In the genomic region with DNA sequence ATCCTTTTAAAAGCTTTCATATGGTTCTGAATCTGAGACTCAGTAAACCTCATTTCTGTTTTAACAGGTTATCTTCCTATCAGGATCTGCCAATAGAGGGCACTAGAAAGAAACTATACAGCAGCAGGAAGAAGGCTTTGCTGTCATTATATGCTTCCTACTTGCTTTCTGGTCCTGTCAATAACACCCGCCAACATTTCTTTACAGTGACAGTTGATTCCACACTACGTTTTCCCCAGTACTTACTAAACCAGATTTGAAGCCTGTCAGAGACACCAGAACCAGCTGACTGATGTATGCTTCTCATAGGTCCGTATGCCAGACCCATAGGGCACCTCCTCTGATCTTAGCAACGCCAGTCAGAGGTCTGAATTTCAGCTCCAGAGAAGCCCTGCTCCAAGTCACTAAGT, we compare ENCODE assay signal across 7 cellular contexts.
A peak's percentile ranks its signal among the peaks of the same experiment; 100 is the strongest.
DNase-seq lines count a peak whose midpoint lies in the region; FAIRE-seq and TF ChIP-seq lines count a peak whose summit lies in the region.

No MANE protein-coding gene starts in this region.

- DNase-seq in HEK293T (ENCODE audit: extremely low spot score), result peak; percentile 31
- peak; percentile 42 for DNase-seq in SHP77 treated with DMSO at 0.1 percent for 48 hours (lab: John Stamatoyannopoulos, UW)
- peak; percentile 46 to 64 for DNase-seq in fibroblast of lung (ENCODE audit: low read depth in 2 of 2)
- DNase-seq in neural crest cell (ENCODE audit: low read depth, low spot score), result peak; percentile 1
- DNase-seq in HTR-8/SVneo (ENCODE audit: insufficient read length, low spot score), result no peak

- peak; percentile 45; the same call in 1 of the 2 replicates for TF ChIP-seq CTCF in GM12874 (IDR thresholded peaks at IDR 0.05; ENCODE audit: insufficient read depth, low read depth, low read length)
- peak; percentile 80 for TF ChIP-seq CTCF in Loucy (conservative IDR thresholded peaks at IDR 0.05; ENCODE audit: low read length)
- peak; percentile 63 to 76 for TF ChIP-seq CTCF in fibroblast of lung (conservative IDR thresholded peaks at IDR 0.05 in 1 of 2, IDR thresholded peaks at IDR 0.05 in 1 of 2; ENCODE audit: low read depth in 1 of 2, low read length in 2 of 2)
- peak; percentile 78 for TF ChIP-seq CTCF in neural crest cell (conservative IDR thresholded peaks at IDR 0.05)

- peak overlapping the region; percentile 46 for H3K4me2 ChIP-seq in Loucy (ENCODE audit: low read depth, low read length, poor library complexity, severe bottlenecking)
- H3K4me2 ChIP-seq in fibroblast of lung (ENCODE audit: extremely low read depth, insufficient read depth, low read length), result peak overlapping the region; percentile 20

- no peak for FAIRE-seq in HTR-8/SVneo (lab: Jason Lieb, UNC)

- no peaks in the 10 kb centered on the region for H3K9me3 ChIP-seq in Loucy (ENCODE audit: insufficient read depth, low read depth, low read length)
- no peaks in the 10 kb centered on the region for H3K9me3 ChIP-seq in fibroblast of lung (ENCODE audit: control insufficient read depth, insufficient read depth, low read depth, low read length)

- H3K36me3 Mint-ChIP-seq in neural crest cell (ENCODE audit: low read depth), result no peaks in the 10 kb centered on the region

- no peaks in the 10 kb centered on the region for H3K9me2 ChIP-seq in Loucy (replicated peaks; ENCODE audit: low read depth, low read length)

- H3K27me3 Mint-ChIP-seq in neural crest cell (ENCODE audit: low read depth), result peaks cover 3% of the 10 kb centered on the region

- H3K27ac ChIP-seq in fibroblast of lung (ENCODE audit: insufficient read depth, low read length), result no peak overlapping the region

- H3K9me3 Mint-ChIP-seq in neural crest cell, result no peaks in the 10 kb centered on the region

- H3K4me3 Mint-ChIP-seq in neural crest cell, result no peak overlapping the region

- CTCF ChIA-PET in HEK293T (lab: Yijun Ruan, JAX), result interaction anchor here (0.6 to 0.7 kb wide), 2 partner anchors 289 to 548 kb away, joined by 3 read pairs; no protein-coding TSS in a partner anchor

- H3F3A ChIP-seq in Loucy (ENCODE audit: low read depth), result no peaks in the 10 kb centered on the region

- no peaks in the 10 kb centered on the region for H3K79me2 ChIP-seq in Loucy (ENCODE audit: insufficient read depth, low read length)
- H3K79me2 ChIP-seq in fibroblast of lung (ENCODE audit: control insufficient read depth, insufficient read depth, low read length), result no peaks in the 10 kb centered on the region

- H4K20me1 ChIP-seq in Loucy (ENCODE audit: insufficient read depth, low read length, poor library complexity, severe bottlenecking), result no peaks in the 10 kb centered on the region
- no peaks in the 10 kb centered on the region for H4K20me1 ChIP-seq in fibroblast of lung (ENCODE audit: control insufficient read depth, extremely low read depth, insufficient read depth, low read length)

- H3K4me1 Mint-ChIP-seq in neural crest cell, result peaks cover 5% of the 10 kb centered on the region

- POLR2A ChIA-PET in HEK293T (lab: Yijun Ruan, JAX), result no interaction called here

- H3K36me3 ChIP-seq in Loucy (ENCODE audit: insufficient read depth, low read length), result no peaks in the 10 kb centered on the region
- H3K36me3 ChIP-seq in fibroblast of lung (ENCODE audit: control insufficient read depth, insufficient read depth, low read length), result no peaks in the 10 kb centered on the region

- H3K4me1 ChIP-seq in Loucy (ENCODE audit: insufficient read depth, low read length, poor library complexity, severe bottlenecking), result no peaks in the 10 kb centered on the region
- no peaks in the 10 kb centered on the region for H3K4me1 ChIP-seq in fibroblast of lung (ENCODE audit: control insufficient read depth, extremely low read depth, insufficient read depth, low read length)

- H3K27me3 ChIP-seq in Loucy (ENCODE audit: insufficient read depth, low read length, poor library complexity, severe bottlenecking) (no peaks in the 10 kb centered on the region), fibroblast of lung (ENCODE audit: control insufficient read depth, insufficient read depth, low read length) (no peaks in the 10 kb centered on the region)

- H3K27ac Mint-ChIP-seq in neural crest cell (ENCODE audit: unreplicated experiment), result no peak overlapping the region

- peak overlapping the region; percentile 42 for H3K4me3 ChIP-seq in Loucy (ENCODE audit: low read length, poor library complexity, severe bottlenecking)
- peak overlapping the region in 2 of 4 experiments; percentile 48 to 60 for H3K4me3 ChIP-seq in fibroblast of lung (replicated peaks in 1 of 4; ENCODE audit: control extremely low read depth in 1 of 4, insufficient read depth in 1 of 4, low read depth in 3 of 4, low read length in 4 of 4)

- H2AFZ ChIP-seq in Loucy (ENCODE audit: low read length), result peak overlapping the region; percentile 89
- peak overlapping the region; percentile 10 for H2AFZ ChIP-seq in fibroblast of lung (ENCODE audit: low read length)

- H3K9ac ChIP-seq in Loucy (ENCODE audit: low read depth, low read length, poor library complexity, severe bottlenecking) (no peak overlapping the region), fibroblast of lung (ENCODE audit: insufficient read depth, low read length) (no peak overlapping the region)

TF ChIP-seq in HEK293T, 16 proteins besides CTCF, POLR2A, EP300 and RAD21:
- TF ChIP-seq CTBP1 (IDR thresholded peaks at IDR 0.05; ENCODE audit: borderline replicate concordance) (no peak), SUZ12 (IDR thresholded peaks at IDR 0.05) (no peak), ELF4 (IDR thresholded peaks at IDR 0.05) (no peak), PKNOX1 (IDR thresholded peaks at IDR 0.05) (no peak), LEF1 (IDR thresholded peaks at IDR 0.05; ENCODE audit: borderline replicate concordance) (no peak), ZNF384 (IDR thresholded peaks at IDR 0.05) (no peak), ARNT (IDR thresholded peaks at IDR 0.05) (no peak)
TF ChIP-seq in HEK293T: peak in this region for 0.
